In genomic region chr19:3389446-3389778, GRCh38 we compare ENCODE assay signal across 12 cellular contexts. TPM values are rescaled to one million over a fixed set of nuclear protein-coding genes. Genes with fewer than 3 reads are reported as not detected.
DNase-seq lines count a peak whose midpoint lies in the region; ATAC-seq and TF ChIP-seq lines count a peak whose summit lies in the region.
"Had no signal": no experiment of that assay in that cellular context is flagged by ENCODE, and none has a peak within 500 bp of the region (broad histone marks: within the 10 kb centered on the region; RNA-seq: fewer than 3 reads in every experiment).

No MANE protein-coding gene starts in this region.

- H3K9me3 ChIP-seq in BLaER1 (no peaks in the 10 kb centered on the region), ascending aorta (no peaks in the 10 kb centered on the region), right lobe of liver (no peaks in the 10 kb centered on the region)

- H3K4me1 ChIP-seq in BLaER1 (peaks cover 86% of the 10 kb centered on the region), ascending aorta (peaks cover 24 to 54% of the 10 kb centered on the region in 2 donors), right lobe of liver (peaks cover 0 to 52% (median 24%) of the 10 kb centered on the region in 4 donors)

- TF ChIP-seq CTCF in ascending aorta (IDR thresholded peaks at IDR 0.05), result no peak
- TF ChIP-seq CTCF in right lobe of liver (IDR thresholded peaks at IDR 0.05), result no peak

- H3K4me3 ChIP-seq in BLaER1 (no peak overlapping the region), ascending aorta (no peak overlapping the region), right lobe of liver (no peak overlapping the region)

- no peak overlapping the region for H3K4me3 Mint-ChIP-seq in stimulated activated naive B cell treated with anti-CD40 and anti-IgM and Interleukin-4, amounts not matched to agents 10 μg/mL and 1 μg/mL and 100 μg/mL, for 72 hours
- no peak overlapping the region for H3K4me3 Mint-ChIP-seq in activated T-cell treated with anti-CD3 and anti-CD28 coated beads, Interleukin-2, amount 50 U/mL, for 4 hours

- ATAC-seq in right lobe of liver (no peak), GM21390 (IDR thresholded peaks at IDR 0.05; ENCODE audit: unreplicated experiment) (no peak), HG02970 (IDR thresholded peaks at IDR 0.05; ENCODE audit: low FRiP score, unreplicated experiment) (no peak)
- no peak for ATAC-seq in stimulated activated naive B cell treated with anti-CD40 and anti-IgM and Interleukin-4, amounts not matched to agents 10 μg/mL and 1 μg/mL and 100 μg/mL, for 72 hours (replicated peaks)
- no peak for ATAC-seq in activated T-cell treated with anti-CD3 and anti-CD28 coated beads, Interleukin-2, amount 50 U/mL, for 4 hours

- no peaks in the 10 kb centered on the region for H3K27me3 Mint-ChIP-seq in stimulated activated naive B cell treated with anti-CD40 and anti-IgM and Interleukin-4, amounts not matched to agents 10 μg/mL and 1 μg/mL and 100 μg/mL, for 72 hours
- H3K27me3 Mint-ChIP-seq in activated T-cell treated with anti-CD3 and anti-CD28 coated beads, Interleukin-2, amount 50 U/mL, for 4 hours (ENCODE audit: low read depth), result no peaks in the 10 kb centered on the region

- no peak for TF ChIP-seq POLR2A in right lobe of liver (IDR thresholded peaks at IDR 0.05)

- H3K9ac ChIP-seq in BLaER1, result no peak overlapping the region

- DNase-seq in ascending aorta (ENCODE audit: low spot score in 2 of 2) (no peak), right lobe of liver (no peak), NCI-H1105 (lab: John Stamatoyannopoulos, UW) (no peak)
- no peak for DNase-seq in stimulated activated naive B cell treated with anti-CD40 and anti-IgM and Interleukin-4, amounts not matched to agents 10 μg/mL and 1 μg/mL and 100 μg/mL, for 72 hours
- DNase-seq in activated T-cell treated with anti-CD3 and anti-CD28 coated beads, Interleukin-2, amount 50 U/mL, for 4 hours, result no peak
- DNase-seq: AML-193, NCI-H187, occipital lobe had no signal

- no peaks in the 10 kb centered on the region for H3K27me3 ChIP-seq in BLaER1
- H3K27me3 ChIP-seq in ascending aorta, result no peaks in the 10 kb centered on the region
- H3K27me3 ChIP-seq in right lobe of liver, result no peaks in the 10 kb centered on the region

- peaks cover 90% of the 10 kb centered on the region for H4K20me1 ChIP-seq in BLaER1

- H3K9me3 Mint-ChIP-seq in stimulated activated naive B cell treated with anti-CD40 and anti-IgM and Interleukin-4, amounts not matched to agents 10 μg/mL and 1 μg/mL and 100 μg/mL, for 72 hours, result no peaks in the 10 kb centered on the region
- H3K9me3 Mint-ChIP-seq in activated T-cell treated with anti-CD3 and anti-CD28 coated beads, Interleukin-2, amount 50 U/mL, for 4 hours, result no peaks in the 10 kb centered on the region
- H3K9me3 Mint-ChIP-seq: activated T-helper 2 cell treated with anti-CD3 and anti-CD28 coated beads, Interferon-gamma antibody, Interleukin-2, Interleukin-4, amounts not matched to agents 10 μg/mL and 5 μg/mL and 100 μg/mL, durations not matched to agents 14 hours and 24 hours and 36 hours had no signal

- H3K4me2 ChIP-seq in BLaER1, result peak overlapping the region; percentile 71

- peak overlapping the region; percentile 16 for H3K27ac Mint-ChIP-seq in stimulated activated naive B cell treated with anti-CD40 and anti-IgM and Interleukin-4, amounts not matched to agents 10 μg/mL and 1 μg/mL and 100 μg/mL, for 72 hours
- H3K27ac Mint-ChIP-seq: activated T-helper 2 cell treated with anti-CD3 and anti-CD28 coated beads, Interferon-gamma antibody, Interleukin-2, Interleukin-4, amounts not matched to agents 10 μg/mL and 5 μg/mL and 100 μg/mL, durations not matched to agents 14 hours and 24 hours and 36 hours had no signal

- H3K36me3 Mint-ChIP-seq in stimulated activated naive B cell treated with anti-CD40 and anti-IgM and Interleukin-4, amounts not matched to agents 10 μg/mL and 1 μg/mL and 100 μg/mL, for 72 hours, result peaks cover 3 to 19% of the 10 kb centered on the region in 2 donors
- H3K36me3 Mint-ChIP-seq in activated T-cell treated with anti-CD3 and anti-CD28 coated beads, Interleukin-2, amount 50 U/mL, for 4 hours (ENCODE audit: insufficient read depth), result no peaks in the 10 kb centered on the region

- H3K4me1 Mint-ChIP-seq in stimulated activated naive B cell treated with anti-CD40 and anti-IgM and Interleukin-4, amounts not matched to agents 10 μg/mL and 1 μg/mL and 100 μg/mL, for 72 hours, result peaks cover 4 to 11% of the 10 kb centered on the region in 2 donors
- peaks cover 9% of the 10 kb centered on the region for H3K4me1 Mint-ChIP-seq in activated T-cell treated with anti-CD3 and anti-CD28 coated beads, Interleukin-2, amount 50 U/mL, for 4 hours (ENCODE audit: low read depth)

- H3K27ac ChIP-seq in BLaER1 (peak overlapping the region; percentile 4; the same call in 1 of the 2 replicates), ascending aorta (peak overlapping the region; percentile 75 to 84), right lobe of liver (peak overlapping the region; percentile 75 to 93 (median 89))

- H3K36me3 ChIP-seq in BLaER1 (peaks cover 55% of the 10 kb centered on the region), ascending aorta (peaks cover 3 to 29% of the 10 kb centered on the region in 2 donors), right lobe of liver (peaks cover 0 to 7% (median 5%) of the 10 kb centered on the region in 4 donors)

- WGBS in right lobe of liver (ENCODE audit: insufficient coverage, low coverage, low lambda C conversion rate, missing lambda C conversion rate), result 50% methylated on average over 1 of the region's 9 CpGs

- intact Hi-C loops in ascending aorta (cut with DNase I) (no loop called here), right lobe of liver (cut with DNase I) (no loop called here)

RNA-seq across cellular contexts. Expression of gene NFIC, which starts 23.0 kb away (rescaled TPM):
- 194 TPM for total RNA-seq in ascending aorta
- total RNA-seq in right lobe of liver, result 100 to 1,000 TPM in 4 of 6 experiments, 10 to 100 TPM in 2; 94.6 to 168 (median 120) TPM
- 10 to 100 TPM; 26.0 to 33.6 (median 30.3) TPM for total RNA-seq in activated T-cell treated with anti-CD3 and anti-CD28 coated beads, Interleukin-2, amount 50 U/mL, for 4 hours

Comparison
In these comparisons a context has a peak if more than half of its experiments do, and no peak if none do; other contexts are left out.
1. H3K27ac ChIP-seq: peak in every context shown above with its lines; median percentile 89 in right lobe of liver; 80 in ascending aorta; 4 in BLaER1.